ENCODE assay signal across 17 cellular contexts in the genomic region with DNA sequence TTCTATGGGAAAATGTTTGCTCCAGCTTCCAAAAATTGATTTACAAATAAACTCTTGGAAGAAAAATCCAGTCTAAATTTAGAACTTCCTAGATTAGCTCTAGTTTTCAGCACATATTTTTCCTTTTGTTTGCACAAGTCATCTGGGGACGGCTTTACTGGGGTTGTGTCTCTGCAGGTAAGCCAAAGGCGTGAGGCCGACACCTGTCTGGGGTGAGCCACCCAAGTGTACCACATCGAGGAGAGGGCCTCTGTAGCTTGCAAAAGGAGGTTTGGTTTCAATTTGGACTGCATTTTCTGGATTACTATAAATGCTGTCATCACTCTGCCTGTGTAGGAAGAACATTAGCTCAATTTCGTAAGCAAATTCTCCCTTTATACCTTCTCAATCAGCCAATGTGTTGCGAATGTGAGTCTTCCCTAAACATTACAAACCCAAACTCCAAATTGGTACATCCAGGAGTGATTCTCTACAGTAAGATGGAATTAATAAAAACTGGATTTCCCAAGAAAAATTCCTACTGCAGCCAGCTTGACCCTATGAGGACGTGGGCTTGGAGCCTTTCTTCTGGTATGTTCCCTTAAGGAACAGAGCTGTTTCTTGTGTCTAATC.
DNase-seq lines count a peak whose midpoint lies in the region; ATAC-seq and TF ChIP-seq lines count a peak whose summit lies in the region.
"Had no signal": no experiment of that assay in that cellular context is flagged by ENCODE, and none has a peak within 500 bp of the region (broad histone marks: within the 10 kb centered on the region; RNA-seq: fewer than 3 reads in every experiment).

No MANE protein-coding gene starts in this region.

- H3K79me2 ChIP-seq in GM23248 (ENCODE audit: insufficient read depth): no peaks in the 10 kb centered on the region

- peak overlapping the region; percentile 37 for H2AFZ ChIP-seq in GM23248

- H3K36me3 Mint-ChIP-seq in chondrocyte (ENCODE audit: low read depth) (no peaks in the 10 kb centered on the region), mesothelial cell of epicardium (no peaks in the 10 kb centered on the region)
- H3K36me3 Mint-ChIP-seq in CD8-positive, alpha-beta memory T cell: peaks cover 0 to 5% (median 1%) of the 10 kb centered on the region in 3 donors

- peaks cover 47% of the 10 kb centered on the region for H3K4me1 ChIP-seq in GM23248 (ENCODE audit: insufficient read depth)
- H3K4me1 ChIP-seq in urinary bladder (ENCODE audit: insufficient read depth): no peaks in the 10 kb centered on the region
- H3K4me1 ChIP-seq in CD8-positive, alpha-beta memory T cell (ENCODE audit: insufficient read depth, low read length): no peaks in the 10 kb centered on the region
- no peaks in the 10 kb centered on the region for H3K4me1 ChIP-seq in gastrocnemius medialis
- H3K4me1 ChIP-seq: colonic mucosa, psoas muscle had no signal

- H3K27me3 Mint-ChIP-seq in chondrocyte (ENCODE audit: low read depth) (no peaks in the 10 kb centered on the region), mesothelial cell of epicardium (ENCODE audit: low read depth) (no peaks in the 10 kb centered on the region)
- H3K27me3 Mint-ChIP-seq in CD8-positive, alpha-beta memory T cell: peaks cover 5 to 37% of the 10 kb centered on the region in 2 donors

- DNase-seq in GM23248: peak; percentile 74
- DNase-seq in chondrocyte (ENCODE audit: low spot score): no peak
- DNase-seq in mesothelial cell of epicardium (ENCODE audit: low spot score in 2 of 2, unreplicated experiment in 2 of 2): no peak
- no peak for DNase-seq in head of caudate nucleus
- no peak for DNase-seq in CD8-positive, alpha-beta memory T cell
- DNase-seq in gastrocnemius medialis: no peak
- DNase-seq: activated gamma-delta T cell, BE2C, Calu3, colonic mucosa, NCI-H1105, NCI-H2081 treated with DMSO at 0.1 percent for 48 hours, psoas muscle, Right ventricle myocardium superior, substantia nigra had no signal

- H3K4me3 Mint-ChIP-seq in chondrocyte (ENCODE audit: unreplicated experiment) (no peak overlapping the region), mesothelial cell of epicardium (no peak overlapping the region)
- no peak overlapping the region for H3K4me3 Mint-ChIP-seq in CD8-positive, alpha-beta memory T cell

- in situ Hi-C loops in GM23248 (cut with MboI) (no loop called here), gastrocnemius medialis (cut with MboI; ENCODE audit: low sequenced_read_pairs in 4 of 4) (no loop called here)

- no peaks in the 10 kb centered on the region for H3K27me3 ChIP-seq in GM23248 (replicated peaks; ENCODE audit: insufficient read depth)
- no peaks in the 10 kb centered on the region for H3K27me3 ChIP-seq in CD8-positive, alpha-beta memory T cell (ENCODE audit: insufficient read depth, low read length, poor library complexity, severe bottlenecking)
- H3K27me3 ChIP-seq in gastrocnemius medialis: no peaks in the 10 kb centered on the region
- H3K27me3 ChIP-seq: BE2C, colonic mucosa had no signal

- H3K4me1 Mint-ChIP-seq in chondrocyte (ENCODE audit: low read depth) (peaks cover 56% of the 10 kb centered on the region), mesothelial cell of epicardium (peaks cover 35% of the 10 kb centered on the region)
- no peaks in the 10 kb centered on the region for H3K4me1 Mint-ChIP-seq in CD8-positive, alpha-beta memory T cell

- peak overlapping the region; percentile 14 for H3K4me3 ChIP-seq in GM23248
- no peak overlapping the region for H3K4me3 ChIP-seq in urinary bladder (ENCODE audit: low read depth, low read length)
- no peak overlapping the region for H3K4me3 ChIP-seq in CD8-positive, alpha-beta memory T cell (ENCODE audit: low read length)
- no peak overlapping the region for H3K4me3 ChIP-seq in gastrocnemius medialis
- H3K4me3 ChIP-seq: colonic mucosa, psoas muscle had no signal

- peak overlapping the region; percentile 76 for H3K27ac ChIP-seq in GM23248
- H3K27ac ChIP-seq in urinary bladder (ENCODE audit: low read depth): peak overlapping the region; percentile 35
- H3K27ac ChIP-seq in CD8-positive, alpha-beta memory T cell (ENCODE audit: low read depth, low read length): no peak overlapping the region
- H3K27ac ChIP-seq in gastrocnemius medialis: peak overlapping the region in 2 of 4 donors; percentile 1 to 23
- H3K27ac ChIP-seq: colonic mucosa, VCaP had no signal

- H3K4me2 ChIP-seq in GM23248 (ENCODE audit: unreplicated experiment): peak overlapping the region; percentile 64

- H3K27ac Mint-ChIP-seq in chondrocyte (ENCODE audit: unreplicated experiment) (peak overlapping the region; percentile 87), mesothelial cell of epicardium (peak overlapping the region; percentile 16)
- peak overlapping the region in 1 of 8 donors; percentile 64 for H3K27ac Mint-ChIP-seq in CD8-positive, alpha-beta memory T cell

- CTCF ChIA-PET in CD8-positive, alpha-beta memory T cell (lab: Charles Lee): no interaction called here

- POLR2A ChIA-PET in CD8-positive, alpha-beta memory T cell (lab: Charles Lee): no interaction called here

- H3K36me3 ChIP-seq in GM23248 (ENCODE audit: low read depth) (no peaks in the 10 kb centered on the region), urinary bladder (ENCODE audit: insufficient read depth) (no peaks in the 10 kb centered on the region), gastrocnemius medialis (no peaks in the 10 kb centered on the region)
- no peaks in the 10 kb centered on the region for H3K36me3 ChIP-seq in CD8-positive, alpha-beta memory T cell (ENCODE audit: insufficient read depth, low read length)
- H3K36me3 ChIP-seq: BE2C, colonic mucosa had no signal

- no peak for TF ChIP-seq POLR2A in gastrocnemius medialis (IDR thresholded peaks at IDR 0.05)

- 5 to 8% methylated on average over 7 of the region's 7 CpGs for WGBS in GM23248 (ENCODE audit: low coverage in 1 of 2, low lambda C conversion rate in 2 of 2, missing lambda C conversion rate in 2 of 2), 2 experiments
- 28% methylated on average over 7 of the region's 7 CpGs for WGBS in urinary bladder

- no peak for ATAC-seq in gastrocnemius medialis
- ATAC-seq: psoas muscle had no signal

- no peaks in the 10 kb centered on the region for H3K9me3 ChIP-seq in GM23248 (ENCODE audit: low read depth)
- no peaks in the 10 kb centered on the region for H3K9me3 ChIP-seq in CD8-positive, alpha-beta memory T cell (ENCODE audit: low read length)
- no peaks in the 10 kb centered on the region for H3K9me3 ChIP-seq in gastrocnemius medialis
- H3K9me3 ChIP-seq: BE2C, colonic mucosa, psoas muscle had no signal

- no peaks in the 10 kb centered on the region for H4K20me1 ChIP-seq in GM23248 (ENCODE audit: insufficient read depth)

- H3K9me2 ChIP-seq in GM23248 (ENCODE audit: insufficient read depth): no peaks in the 10 kb centered on the region

- intact Hi-C loops in head of caudate nucleus (cut with DNase I) (no loop called here), gastrocnemius medialis (cut with DNase I; ENCODE audit: low total_unique reads) (no loop called here)

- H3F3A ChIP-seq in GM23248 (ENCODE audit: insufficient read depth): peaks cover 34% of the 10 kb centered on the region

- H3K9ac ChIP-seq in GM23248: peak overlapping the region; percentile 40

- H3K9me3 Mint-ChIP-seq in chondrocyte (ENCODE audit: low read depth) (no peaks in the 10 kb centered on the region), mesothelial cell of epicardium (peaks cover 3% of the 10 kb centered on the region)
- H3K9me3 Mint-ChIP-seq in CD8-positive, alpha-beta memory T cell: no peaks in the 10 kb centered on the region

- TF ChIP-seq CTCF in chondrocyte (IDR thresholded peaks at IDR 0.05) (no peak), mesothelial cell of epicardium (IDR thresholded peaks at IDR 0.05; ENCODE audit: unreplicated experiment) (no peak), gastrocnemius medialis (IDR thresholded peaks at IDR 0.05 in 4 of 5, conservative IDR thresholded peaks at IDR 0.05 in 1 of 5) (no peak)
